Comparison of ENCODE assay signal across 7 cellular contexts in genomic region chr3:153828346-153828745, GRCh38.
DNase-seq lines count a peak whose midpoint lies in the region; ATAC-seq and TF ChIP-seq lines count a peak whose summit lies in the region.
"Not testable (repeated sequence)": the region's sequence is repeated elsewhere in the genome, so short reads cannot be mapped to it uniquely, and the experiment has no call there.

No MANE protein-coding gene starts in this region.

- not testable (repeated sequence) for H3K9me3 ChIP-seq in H9 (ENCODE audit: control insufficient read depth, low read depth, low read length); RWPE2 (ENCODE audit: severe bottlenecking)

- not testable (repeated sequence) for ATAC-seq in RWPE2 (ENCODE audit: low read depth)
- peak; percentile 35 for ATAC-seq in foreskin keratinocyte

- H3K23ac ChIP-seq in H9 (ENCODE audit: insufficient read length, low read depth, low read length): not testable (repeated sequence)

- H3K27ac ChIP-seq in H9 (ENCODE audit: insufficient read length, low read depth, low read length); foreskin keratinocyte: not testable (repeated sequence)
- H3K27ac ChIP-seq in RWPE2 (ENCODE audit: poor library complexity, severe bottlenecking): peak overlapping the region; percentile 93

- H3K79me1 ChIP-seq in H9 (ENCODE audit: insufficient read depth, low read depth, low read length, poor library complexity, severe bottlenecking): not testable (repeated sequence)

- not testable (repeated sequence) for H4K20me1 ChIP-seq in H9 (ENCODE audit: control insufficient read depth, insufficient read depth, insufficient read length)

- not testable (repeated sequence) for H2BK12ac ChIP-seq in H9 (ENCODE audit: insufficient read length, low read depth, low read length)

- POLR2A ChIA-PET in MCF 10A (lab: Yijun Ruan, JAX): not testable (repeated sequence)

- H4K91ac ChIP-seq in H9 (ENCODE audit: insufficient read length, low read depth, low read length): not testable (repeated sequence)

- not testable (repeated sequence) for H4K5ac ChIP-seq in H9 (ENCODE audit: insufficient read length, low read depth, low read length)

- peak overlapping the region in 2 of 3 experiments; percentile 20 to 34; a peak in 1 of 7 replicates for H3K27ac Mint-ChIP-seq in H9
- peak overlapping the region; percentile 16 for H3K27ac Mint-ChIP-seq in MCF 10A (ENCODE audit: low read depth, unreplicated experiment)

- H3K23me2 ChIP-seq in H9 (ENCODE audit: insufficient read length, low read depth, low read length, poor library complexity, severe bottlenecking): not testable (repeated sequence)

- H4K8ac ChIP-seq in H9 (replicated peaks; ENCODE audit: insufficient read length, low read depth, low read length): not testable (repeated sequence)

- H3K4me2 ChIP-seq in H9 (ENCODE audit: insufficient read depth, insufficient read length, low read length): not testable (repeated sequence)

- CTCF ChIA-PET in MCF 10A (lab: Yijun Ruan, JAX): not testable (repeated sequence)

- H3K79me2 ChIP-seq in H9 (ENCODE audit: insufficient read depth, low read length): not testable (repeated sequence)

- H3K36me3 ChIP-seq in RWPE2 (ENCODE audit: low read depth): not testable (repeated sequence)

- H3K4ac ChIP-seq in H9 (ENCODE audit: low read depth, low read length): not testable (repeated sequence)

- H2BK20ac ChIP-seq in H9 (ENCODE audit: low read depth, low read length, poor library complexity, severe bottlenecking): not testable (repeated sequence)

- not testable (repeated sequence) for H3K56ac ChIP-seq in H9 (ENCODE audit: insufficient read length, low read depth, low read length)

- BruUV-seq in MCF 10A (replicated peaks; lab: Mats Ljungman, UMichigan): not testable (repeated sequence)

- not testable (repeated sequence) for H2BK5ac ChIP-seq in H9 (ENCODE audit: insufficient read length, low read length)

- H3K27me3 Mint-ChIP-seq in H9 (ENCODE audit: low read depth); MCF 10A (ENCODE audit: insufficient read depth, unreplicated experiment): not testable (repeated sequence)

- peak; percentile 66 for DNase-seq in A172 (ENCODE audit: low spot score)
- DNase-seq in H9; RWPE2 (ENCODE audit: low spot score); MCF 10A (ENCODE audit: unreplicated experiment): not testable (repeated sequence)
- DNase-seq in LoVo (ENCODE audit: low spot score): peak; percentile 28
- DNase-seq in foreskin keratinocyte: peak; percentile 11 to 70
- peak; percentile 83 for DNase-seq in myocyte (ENCODE audit: low read depth)

- H3K36me3 Mint-ChIP-seq in H9 (ENCODE audit: insufficient read depth in 1 of 3, low read depth in 3 of 3): peaks cover 14 to 35% (median 16%) of the 10 kb centered on the region in 3 experiments
- H3K36me3 Mint-ChIP-seq in MCF 10A (ENCODE audit: insufficient read depth, unreplicated experiment): not testable (repeated sequence)

- not testable (repeated sequence) for TF ChIP-seq CTCF in H9 (conservative IDR thresholded peaks at IDR 0.05); RWPE2 (IDR thresholded peaks at IDR 0.05; ENCODE audit: poor library complexity, severe bottlenecking); MCF 10A (IDR thresholded peaks at IDR 0.05; ENCODE audit: unreplicated experiment); foreskin keratinocyte (conservative IDR thresholded peaks at IDR 0.05)

- H2AK5ac ChIP-seq in H9 (ENCODE audit: insufficient read length, low read length): not testable (repeated sequence)

- not testable (repeated sequence) for H2BK120ac ChIP-seq in H9 (ENCODE audit: low read depth, low read length, poor library complexity, severe bottlenecking)

- H3K4me3 ChIP-seq in RWPE2 (ENCODE audit: severe bottlenecking): not testable (repeated sequence)

- H3K9me3 Mint-ChIP-seq in H9 (peaks cover 26 to 30% of the 10 kb centered on the region in 2 experiments), MCF 10A (ENCODE audit: unreplicated experiment) (peaks cover 21% of the 10 kb centered on the region)

- not testable (repeated sequence) for H2AFZ ChIP-seq in H9 (ENCODE audit: low read length)

- H3T11ph ChIP-seq in H9 (ENCODE audit: low read length): not testable (repeated sequence)

- H2BK15ac ChIP-seq in H9 (ENCODE audit: low read depth, low read length): not testable (repeated sequence)

- H3K4me1 ChIP-seq in H9 (ENCODE audit: insufficient read depth, low read length): not testable (repeated sequence)
- peaks cover 31% of the 10 kb centered on the region for H3K4me1 ChIP-seq in RWPE2 (ENCODE audit: insufficient read depth, poor library complexity, severe bottlenecking)
- H3K4me1 ChIP-seq in foreskin keratinocyte: peaks cover 19% of the 10 kb centered on the region

- not testable (repeated sequence) for H3K4me1 Mint-ChIP-seq in H9
- H3K4me1 Mint-ChIP-seq in MCF 10A (ENCODE audit: insufficient read depth, unreplicated experiment): peaks cover 27% of the 10 kb centered on the region

- not testable (repeated sequence) for H3K14ac ChIP-seq in H9 (ENCODE audit: insufficient read depth, low read length)

- WGBS in H9 (ENCODE audit: extremely low coverage, insufficient read length, low lambda C conversion rate): no CpG with 5 or more reads among the region's 3 CpGs

- H3K9ac ChIP-seq in H9 (ENCODE audit: extremely low read depth, insufficient read length, low read length): not testable (repeated sequence)

- not testable (repeated sequence) for H3K27me3 ChIP-seq in H9 (ENCODE audit: insufficient read depth, low read length); RWPE2 (ENCODE audit: insufficient read depth, poor library complexity, severe bottlenecking); foreskin keratinocyte

- intact Hi-C loops in MCF 10A (cut with micrococcal nuclease): not testable (repeated sequence)

- H3K18ac ChIP-seq in H9 (ENCODE audit: insufficient read length, low read depth, low read length): not testable (repeated sequence)

- not testable (repeated sequence) for H3K4me3 Mint-ChIP-seq in H9; MCF 10A (ENCODE audit: unreplicated experiment)
